Comparison of ENCODE assay signal across 19 cellular contexts in genomic region chr2:174529916-174530315, GRCh38.
"Had no signal": no experiment of that assay in that cellular context is flagged by ENCODE, and none has a peak within 500 bp of the region (broad histone marks: within the 10 kb centered on the region; RNA-seq: fewer than 3 reads in every experiment).

No MANE protein-coding gene starts in this region.

- H3K4me1 ChIP-seq: gastroesophageal sphincter, left ventricle myocardium inferior, lower lobe of right lung, right atrium auricular region, tibial artery had no signal

- ATAC-seq: esophagus mucosa; gastroesophageal sphincter; lower lobe of right lung; natural killer cell; stimulated activated memory B cell treated with anti-CD40 and anti-IgM and Interleukin-4, amounts not matched to agents 10 μg/mL and 1 μg/mL and 100 μg/mL, for 72 hours had no signal

- H3K36me3 Mint-ChIP-seq: natural killer cell had no signal

- H3K27ac Mint-ChIP-seq: memory B cell; mesothelial cell of epicardium; natural killer cell; stimulated activated memory B cell treated with anti-CD40 and anti-IgM and Interleukin-4, amounts not matched to agents 10 μg/mL and 1 μg/mL and 100 μg/mL, for 72 hours; stimulated activated naive CD8-positive, alpha-beta T cell treated with anti-CD3 and anti-CD28 coated beads, Interleukin-15, Interleukin-2, amounts not matched to agents 100 ng/mL and 50 ng/mL, for 24 hours had no signal

- H3K36me3 ChIP-seq: gastroesophageal sphincter, left ventricle myocardium inferior, lower lobe of right lung, ovary, right atrium auricular region, tibial artery had no signal

- DNase-seq: effector memory CD4-positive, alpha-beta T cell; glutamatergic neuron; islet precursor cell; left cardiac atrium; left ventricle myocardium inferior; lower lobe of right lung; natural killer cell; ovary; stimulated activated CD4-positive, alpha-beta T cell treated with anti-CD3 and anti-CD28 coated beads, Interleukin-4, amount 100 ng/mL, for 1 hour; stimulated activated CD8-positive, alpha-beta memory T cell treated with anti-CD3 and anti-CD28 coated beads, Interleukin-4, amount 100 ng/mL, for 48 hours; tibial artery had no signal

- H3K4me1 Mint-ChIP-seq: memory B cell, natural killer cell had no signal

- H3K4me3 Mint-ChIP-seq: memory B cell; mesothelial cell of epicardium; natural killer cell; neural crest cell; stimulated activated memory B cell treated with anti-CD40 and anti-IgM and Interleukin-4, amounts not matched to agents 10 μg/mL and 1 μg/mL and 100 μg/mL, for 72 hours; stimulated activated naive CD8-positive, alpha-beta T cell treated with anti-CD3 and anti-CD28 coated beads, Interleukin-15, Interleukin-2, amounts not matched to agents 100 ng/mL and 50 ng/mL, for 24 hours had no signal

- H3K27me3 ChIP-seq: gastroesophageal sphincter, ovary, right atrium auricular region, tibial artery had no signal

- H3K9me3 ChIP-seq: gastroesophageal sphincter, lower lobe of right lung had no signal

- H3K27ac ChIP-seq: left ventricle myocardium inferior, lower lobe of right lung, ovary, right atrium auricular region, tibial artery had no signal

- H3K9me3 Mint-ChIP-seq: natural killer cell had no signal

- H3K4me3 ChIP-seq: gastroesophageal sphincter, left ventricle myocardium inferior, lower lobe of right lung, ovary, right atrium auricular region, tibial artery had no signal
